1 cellular context compared by ENCODE assay signal in the genomic region with DNA sequence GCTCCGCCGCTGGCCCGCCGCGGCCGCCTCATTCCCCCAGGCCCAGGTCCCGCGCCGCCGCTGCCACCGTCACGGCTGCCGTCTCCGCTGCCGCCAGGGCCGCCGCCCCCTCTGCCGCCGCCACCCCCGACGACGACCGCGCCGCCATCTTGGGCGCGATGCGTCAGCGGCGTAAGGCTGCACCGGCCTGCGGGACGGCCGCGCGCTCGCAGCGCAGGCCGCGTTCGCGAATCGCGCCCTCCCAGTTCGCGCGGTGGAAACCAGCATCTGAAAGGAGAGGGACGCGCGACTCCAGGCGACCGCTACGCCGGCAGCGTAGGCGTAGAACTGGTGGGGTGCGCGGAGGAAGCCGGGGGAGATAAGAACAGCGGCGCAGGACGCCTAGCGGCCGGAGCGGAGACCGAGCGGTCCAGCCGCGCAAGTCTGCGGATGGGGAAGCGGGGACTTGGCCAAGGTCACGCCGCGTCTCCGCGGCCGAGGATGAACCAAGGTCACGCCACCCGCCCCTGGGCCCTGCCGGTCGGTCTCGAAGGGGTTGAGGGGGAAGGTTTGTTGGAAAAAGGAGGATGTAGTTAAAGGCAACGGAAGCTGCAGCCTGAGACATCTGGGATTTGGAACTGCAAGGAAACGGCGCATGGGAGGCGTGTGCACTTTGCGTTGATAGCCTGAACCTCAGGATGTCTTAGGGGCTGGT.
TF ChIP-seq lines count a peak whose summit lies in the region.

NUDT3 (minus strand) TSS at position 173 of the 694 bp plus-strand sequence. CDS start 307 bp downstream, outside the sequence.

TF ChIP-seq in HepG2, 621 proteins besides CTCF, POLR2A, EP300 and RAD21 (continued from another document and continues in another):
- TF ChIP-seq RNF219 (CRISPR knock-in tag; IDR thresholded peaks at IDR 0.05) (no peak), ZNF704 (CRISPR knock-in tag; IDR thresholded peaks at IDR 0.05; ENCODE audit: borderline replicate concordance) (0 out of 2 replicates have a peak, but pooled peaks have one; percentile 53), PLRG1 (conservative IDR thresholded peaks at IDR 0.05) (no peak), TBP (CRISPR knock-in tag; IDR thresholded peaks at IDR 0.05) (no peak), KIAA2018 (CRISPR knock-in tag; IDR thresholded peaks at IDR 0.05; ENCODE audit: borderline replicate concordance) (no peak), RFX1 (IDR thresholded peaks at IDR 0.05) (no peak), ARHGAP35 (CRISPR knock-in tag; IDR thresholded peaks at IDR 0.05; ENCODE audit: borderline replicate concordance) (peak; percentile 71), MTF2 (CRISPR knock-in tag; IDR thresholded peaks at IDR 0.05; ENCODE audit: borderline replicate concordance) (no peak), MXD4 (CRISPR knock-in tag; IDR thresholded peaks at IDR 0.05) (peak; percentile 67; the same call in 1 of the 2 replicates), EHMT2 (IDR thresholded peaks at IDR 0.05; ENCODE audit: borderline replicate concordance, low read depth, low read length) (no peak), ZNF317 (CRISPR knock-in tag; IDR thresholded peaks at IDR 0.05) (peak; percentile 71; the same call in 1 of the 2 replicates), SIN3A (IDR thresholded peaks at IDR 0.05; ENCODE audit: borderline replicate concordance, low read depth, low read length) (peak; percentile 67; the same call in 1 of the 2 replicates), SMC3 (IDR thresholded peaks at IDR 0.05; ENCODE audit: low read length) (no peak; the same call in 1 of the 2 replicates), MAFK (conservative IDR thresholded peaks at IDR 0.05 in 1 of 2, IDR thresholded peaks at IDR 0.05 in 1 of 2; ENCODE audit: low read length in 2 of 2) (no peak), RFXANK (CRISPR knock-in tag; IDR thresholded peaks at IDR 0.05) (peak; percentile 92; the same call in 1 of the 2 replicates), ZNF431 (CRISPR knock-in tag; IDR thresholded peaks at IDR 0.05; ENCODE audit: borderline replicate concordance, low read depth) (peak; percentile 76; the same call in 1 of the 2 replicates), ZSCAN20 (CRISPR knock-in tag; IDR thresholded peaks at IDR 0.05; ENCODE audit: borderline replicate concordance) (peak; percentile 61; the same call in 1 of the 2 replicates), CC2D1A (CRISPR knock-in tag; IDR thresholded peaks at IDR 0.05) (no peak), ZIK1 (CRISPR knock-in tag; IDR thresholded peaks at IDR 0.05; ENCODE audit: borderline replicate concordance, low read depth) (0 out of 2 replicates have a peak, but pooled peaks have one; percentile 26), EED (CRISPR knock-in tag; IDR thresholded peaks at IDR 0.05) (no peak), REL (CRISPR knock-in tag; conservative IDR thresholded peaks at IDR 0.05) (0 out of 2 replicates have a peak, but pooled peaks have one; percentile 36), ZNF75D (CRISPR knock-in tag; IDR thresholded peaks at IDR 0.05; ENCODE audit: borderline replicate concordance) (no peak), KMT2B (CRISPR knock-in tag; IDR thresholded peaks at IDR 0.05) (peak; percentile 95), YY1 (IDR thresholded peaks at IDR 0.05; ENCODE audit: insufficient read depth, insufficient replicate concordance, low read depth, low read length) (peak; percentile 98), ZNF3 (CRISPR knock-in tag; IDR thresholded peaks at IDR 0.05) (peak; percentile 52; the same call in 1 of the 2 replicates), ZNF264 (CRISPR knock-in tag; IDR thresholded peaks at IDR 0.05) (peak; percentile 37; the same call in 1 of the 2 replicates), ZBTB20 (CRISPR knock-in tag; IDR thresholded peaks at IDR 0.05; ENCODE audit: borderline replicate concordance, low read depth) (peak; percentile 71), ZNF567 (CRISPR knock-in tag; IDR thresholded peaks at IDR 0.05; ENCODE audit: borderline replicate concordance) (no peak; the same call in 1 of the 2 replicates)
- TF ChIP-seq, protein P1, sequence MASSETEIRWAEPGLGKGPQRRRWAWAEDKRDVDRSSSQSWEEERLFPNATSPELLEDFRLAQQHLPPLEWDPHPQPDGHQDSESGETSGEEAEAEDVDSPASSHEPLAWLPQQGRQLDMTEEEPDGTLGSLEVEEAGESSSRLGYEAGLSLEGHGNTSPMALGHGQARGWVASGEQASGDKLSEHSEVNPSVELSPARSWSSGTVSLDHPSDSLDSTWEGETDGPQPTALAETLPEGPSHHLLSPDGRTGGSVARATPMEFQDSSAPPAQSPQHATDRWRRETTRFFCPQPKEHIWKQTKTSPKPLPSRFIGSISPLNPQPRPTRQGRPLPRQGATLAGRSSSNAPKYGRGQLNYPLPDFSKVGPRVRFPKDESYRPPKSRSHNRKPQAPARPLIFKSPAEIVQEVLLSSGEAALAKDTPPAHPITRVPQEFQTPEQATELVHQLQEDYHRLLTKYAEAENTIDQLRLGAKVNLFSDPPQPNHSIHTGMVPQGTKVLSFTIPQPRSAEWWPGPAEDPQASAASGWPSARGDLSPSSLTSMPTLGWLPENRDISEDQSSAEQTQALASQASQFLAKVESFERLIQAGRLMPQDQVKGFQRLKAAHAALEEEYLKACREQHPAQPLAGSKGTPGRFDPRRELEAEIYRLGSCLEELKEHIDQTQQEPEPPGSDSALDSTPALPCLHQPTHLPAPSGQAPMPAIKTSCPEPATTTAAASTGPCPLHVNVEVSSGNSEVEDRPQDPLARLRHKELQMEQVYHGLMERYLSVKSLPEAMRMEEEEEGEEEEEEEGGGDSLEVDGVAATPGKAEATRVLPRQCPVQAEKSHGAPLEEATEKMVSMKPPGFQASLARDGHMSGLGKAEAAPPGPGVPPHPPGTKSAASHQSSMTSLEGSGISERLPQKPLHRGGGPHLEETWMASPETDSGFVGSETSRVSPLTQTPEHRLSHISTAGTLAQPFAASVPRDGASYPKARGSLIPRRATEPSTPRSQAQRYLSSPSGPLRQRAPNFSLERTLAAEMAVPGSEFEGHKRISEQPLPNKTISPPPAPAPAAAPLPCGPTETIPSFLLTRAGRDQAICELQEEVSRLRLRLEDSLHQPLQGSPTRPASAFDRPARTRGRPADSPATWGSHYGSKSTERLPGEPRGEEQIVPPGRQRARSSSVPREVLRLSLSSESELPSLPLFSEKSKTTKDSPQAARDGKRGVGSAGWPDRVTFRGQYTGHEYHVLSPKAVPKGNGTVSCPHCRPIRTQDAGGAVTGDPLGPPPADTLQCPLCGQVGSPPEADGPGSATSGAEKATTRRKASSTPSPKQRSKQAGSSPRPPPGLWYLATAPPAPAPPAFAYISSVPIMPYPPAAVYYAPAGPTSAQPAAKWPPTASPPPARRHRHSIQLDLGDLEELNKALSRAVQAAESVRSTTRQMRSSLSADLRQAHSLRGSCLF (CRISPR knock-in tag; IDR thresholded peaks at IDR 0.05; ENCODE audit: borderline replicate concordance), result peak; percentile 22; the same call in 1 of the 2 replicates
- TF ChIP-seq, protein P2, sequence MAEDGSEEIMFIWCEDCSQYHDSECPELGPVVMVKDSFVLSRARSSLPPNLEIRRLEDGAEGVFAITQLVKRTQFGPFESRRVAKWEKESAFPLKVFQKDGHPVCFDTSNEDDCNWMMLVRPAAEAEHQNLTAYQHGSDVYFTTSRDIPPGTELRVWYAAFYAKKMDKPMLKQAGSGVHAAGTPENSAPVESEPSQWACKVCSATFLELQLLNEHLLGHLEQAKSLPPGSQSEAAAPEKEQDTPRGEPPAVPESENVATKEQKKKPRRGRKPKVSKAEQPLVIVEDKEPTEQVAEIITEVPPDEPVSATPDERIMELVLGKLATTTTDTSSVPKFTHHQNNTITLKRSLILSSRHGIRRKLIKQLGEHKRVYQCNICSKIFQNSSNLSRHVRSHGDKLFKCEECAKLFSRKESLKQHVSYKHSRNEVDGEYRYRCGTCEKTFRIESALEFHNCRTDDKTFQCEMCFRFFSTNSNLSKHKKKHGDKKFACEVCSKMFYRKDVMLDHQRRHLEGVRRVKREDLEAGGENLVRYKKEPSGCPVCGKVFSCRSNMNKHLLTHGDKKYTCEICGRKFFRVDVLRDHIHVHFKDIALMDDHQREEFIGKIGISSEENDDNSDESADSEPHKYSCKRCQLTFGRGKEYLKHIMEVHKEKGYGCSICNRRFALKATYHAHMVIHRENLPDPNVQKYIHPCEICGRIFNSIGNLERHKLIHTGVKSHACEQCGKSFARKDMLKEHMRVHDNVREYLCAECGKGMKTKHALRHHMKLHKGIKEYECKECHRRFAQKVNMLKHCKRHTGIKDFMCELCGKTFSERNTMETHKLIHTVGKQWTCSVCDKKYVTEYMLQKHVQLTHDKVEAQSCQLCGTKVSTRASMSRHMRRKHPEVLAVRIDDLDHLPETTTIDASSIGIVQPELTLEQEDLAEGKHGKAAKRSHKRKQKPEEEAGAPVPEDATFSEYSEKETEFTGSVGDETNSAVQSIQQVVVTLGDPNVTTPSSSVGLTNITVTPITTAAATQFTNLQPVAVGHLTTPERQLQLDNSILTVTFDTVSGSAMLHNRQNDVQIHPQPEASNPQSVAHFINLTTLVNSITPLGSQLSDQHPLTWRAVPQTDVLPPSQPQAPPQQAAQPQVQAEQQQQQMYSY (CRISPR knock-in tag; IDR thresholded peaks at IDR 0.05), result 0 out of 2 replicates have a peak, but pooled peaks have one; percentile 21
- TF ChIP-seq, protein P3, sequence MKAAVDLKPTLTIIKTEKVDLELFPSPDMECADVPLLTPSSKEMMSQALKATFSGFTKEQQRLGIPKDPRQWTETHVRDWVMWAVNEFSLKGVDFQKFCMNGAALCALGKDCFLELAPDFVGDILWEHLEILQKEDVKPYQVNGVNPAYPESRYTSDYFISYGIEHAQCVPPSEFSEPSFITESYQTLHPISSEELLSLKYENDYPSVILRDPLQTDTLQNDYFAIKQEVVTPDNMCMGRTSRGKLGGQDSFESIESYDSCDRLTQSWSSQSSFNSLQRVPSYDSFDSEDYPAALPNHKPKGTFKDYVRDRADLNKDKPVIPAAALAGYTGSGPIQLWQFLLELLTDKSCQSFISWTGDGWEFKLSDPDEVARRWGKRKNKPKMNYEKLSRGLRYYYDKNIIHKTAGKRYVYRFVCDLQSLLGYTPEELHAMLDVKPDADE (CRISPR knock-in tag; IDR thresholded peaks at IDR 0.05), result no peak
